In the genomic region with DNA sequence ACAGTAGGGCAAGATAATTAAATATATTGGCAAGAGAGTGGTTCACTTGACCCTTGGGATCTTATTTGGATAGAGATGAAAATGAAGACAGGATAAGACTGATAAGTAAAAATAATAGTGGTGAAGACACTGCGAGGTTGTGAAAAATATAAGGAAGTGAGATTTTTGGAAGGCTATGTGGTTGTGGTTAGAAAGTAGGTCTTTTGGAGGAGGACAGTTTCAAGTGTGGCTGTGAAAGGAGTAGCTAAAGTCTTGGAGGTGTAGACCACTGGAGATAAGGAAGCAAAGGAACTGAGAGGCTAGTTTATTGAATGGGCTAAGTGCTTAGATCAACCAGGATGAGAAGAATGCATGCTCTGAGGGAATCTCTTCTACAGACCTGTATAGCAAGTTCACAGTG, we compare ENCODE assay signal across 18 cellular contexts. TPM values are rescaled to one million over a fixed set of nuclear protein-coding genes. Genes with fewer than 3 reads are reported as not detected.
DNase-seq lines count a peak whose midpoint lies in the region; ATAC-seq and TF ChIP-seq lines count a peak whose summit lies in the region.
"Had no signal": no experiment of that assay in that cellular context is flagged by ENCODE, and none has a peak within 500 bp of the region (broad histone marks: within the 10 kb centered on the region; RNA-seq: fewer than 3 reads in every experiment).

No MANE protein-coding gene starts in this region.

- H3K27ac Mint-ChIP-seq in naive thymus-derived CD4-positive, alpha-beta T cell = no peak overlapping the region
- H3K27ac Mint-ChIP-seq in activated naive CD4-positive, alpha-beta T cell treated with anti-CD3 and anti-CD28 coated beads, Interleukin-2, amount 10 ng/mL, durations not matched to agents 7 days and 5 days = no peak overlapping the region
- H3K27ac Mint-ChIP-seq in activated CD4-positive, alpha-beta T cell treated with anti-CD3 and anti-CD28 coated beads, Interleukin-2, amount 10 ng/mL, durations not matched to agents 7 days and 5 days = no peak overlapping the region
- no peak overlapping the region for H3K27ac Mint-ChIP-seq in CD8-positive, alpha-beta T cell
- H3K27ac Mint-ChIP-seq: activated naive CD4-positive, alpha-beta T cell treated with anti-CD3 and anti-CD28 coated beads for 36 hours; CD4-positive, alpha-beta T cell had no signal

- H3K4me1 ChIP-seq in naive thymus-derived CD4-positive, alpha-beta T cell (ENCODE audit: control insufficient read depth in 2 of 2, insufficient read depth in 2 of 2, low read length in 2 of 2) = no peaks in the 10 kb centered on the region
- H3K4me1 ChIP-seq in CD8-positive, alpha-beta T cell (ENCODE audit: insufficient read depth, low read length) = no peaks in the 10 kb centered on the region
- H3K4me1 ChIP-seq: tibial nerve had no signal

- ATAC-seq in GM19351 (IDR thresholded peaks at IDR 0.05; ENCODE audit: unreplicated experiment) (peak; percentile 83), HG02981 (IDR thresholded peaks at IDR 0.05; ENCODE audit: unreplicated experiment) (peak; percentile 60)
- ATAC-seq in naive thymus-derived CD4-positive, alpha-beta T cell = peak; percentile 34
- ATAC-seq in CD8-positive, alpha-beta T cell = no peak
- ATAC-seq: Panc1 had no signal

- no peaks in the 10 kb centered on the region for H3K27me3 ChIP-seq in naive thymus-derived CD4-positive, alpha-beta T cell (ENCODE audit: control insufficient read depth in 2 of 2, insufficient read depth in 2 of 2, low read length in 2 of 2)
- H3K27me3 ChIP-seq in CD8-positive, alpha-beta T cell (ENCODE audit: insufficient read depth, low read length) = no peaks in the 10 kb centered on the region
- H3K27me3 ChIP-seq: tibial nerve had no signal

- no peaks in the 10 kb centered on the region for H3K36me3 ChIP-seq in naive thymus-derived CD4-positive, alpha-beta T cell (ENCODE audit: control insufficient read depth in 2 of 3, insufficient read depth in 3 of 3, low read length in 3 of 3)
- no peaks in the 10 kb centered on the region for H3K36me3 ChIP-seq in CD8-positive, alpha-beta T cell (ENCODE audit: insufficient read depth, low read length)
- H3K36me3 ChIP-seq: tibial nerve had no signal

- no peaks in the 10 kb centered on the region for H3K9me3 Mint-ChIP-seq in naive thymus-derived CD4-positive, alpha-beta T cell
- no peaks in the 10 kb centered on the region for H3K9me3 Mint-ChIP-seq in activated naive CD4-positive, alpha-beta T cell treated with anti-CD3 and anti-CD28 coated beads, Interleukin-2, amount 10 ng/mL, durations not matched to agents 7 days and 5 days
- H3K9me3 Mint-ChIP-seq in activated CD4-positive, alpha-beta T cell treated with anti-CD3 and anti-CD28 coated beads, Interleukin-2, amount 10 ng/mL, durations not matched to agents 7 days and 5 days = no peaks in the 10 kb centered on the region
- no peaks in the 10 kb centered on the region for H3K9me3 Mint-ChIP-seq in CD8-positive, alpha-beta T cell
- H3K9me3 Mint-ChIP-seq: activated naive CD4-positive, alpha-beta T cell treated with anti-CD3 and anti-CD28 coated beads for 36 hours; CD4-positive, alpha-beta T cell had no signal

- POLR2A ChIA-PET in naive thymus-derived CD4-positive, alpha-beta T cell (lab: Charles Lee) = interaction anchor here (0.6 to 0.7 kb wide), 2 partner anchors 10 to 649 kb away, joined by 6 to 11 read pairs; no protein-coding TSS in a partner anchor
- POLR2A ChIA-PET in activated CD4-positive, alpha-beta T cell treated with anti-CD3 and anti-CD28 coated beads, Interleukin-2, amount 10 ng/mL, durations not matched to agents 7 days and 5 days (lab: Charles Lee) = no interaction called here
- POLR2A ChIA-PET in CD8-positive, alpha-beta T cell (lab: Charles Lee) = interaction anchor here (0.6 kb wide), 2 partner anchors 10 to 620 kb away, joined by 3 read pairs; no protein-coding TSS in a partner anchor

- intact Hi-C loops in naive thymus-derived CD4-positive, alpha-beta T cell (cut with micrococcal nuclease) = no loop called here
- intact Hi-C loops in CD8-positive, alpha-beta T cell (cut with DNase I, micrococcal nuclease) = no loop called here

- no peak for TF ChIP-seq CTCF in CD8-positive, alpha-beta T cell (IDR thresholded peaks at IDR 0.05)

- DNase-seq in NAMALWA (ENCODE audit: low spot score) = peak; percentile 35
- no peak for DNase-seq in naive thymus-derived CD4-positive, alpha-beta T cell
- no peak for DNase-seq in activated naive CD4-positive, alpha-beta T cell treated with anti-CD3 and anti-CD28 coated beads, Interleukin-2, amount 10 ng/mL, durations not matched to agents 7 days and 5 days
- no peak for DNase-seq in activated CD4-positive, alpha-beta T cell treated with anti-CD3 and anti-CD28 coated beads, Interleukin-2, amount 10 ng/mL, durations not matched to agents 7 days and 5 days
- DNase-seq in amniotic stem cell (lab: John Stamatoyannopoulos, UW) = no peak
- DNase-seq in CD8-positive, alpha-beta T cell = no peak
- DNase-seq: activated naive CD4-positive, alpha-beta T cell treated with anti-CD3 and anti-CD28 coated beads for 36 hours; CD4-positive, alpha-beta T cell; central memory CD4-positive, alpha-beta T cell; hippocampal formation; NCI-H2081 treated with DMSO at 0.1 percent for 48 hours had no signal

- H3K4me1 Mint-ChIP-seq in naive thymus-derived CD4-positive, alpha-beta T cell = peaks cover 0 to 15% (median 9%) of the 10 kb centered on the region in 7 donors
- H3K4me1 Mint-ChIP-seq in activated naive CD4-positive, alpha-beta T cell treated with anti-CD3 and anti-CD28 coated beads, Interleukin-2, amount 10 ng/mL, durations not matched to agents 7 days and 5 days = peaks cover 4% of the 10 kb centered on the region
- H3K4me1 Mint-ChIP-seq in activated CD4-positive, alpha-beta T cell treated with anti-CD3 and anti-CD28 coated beads, Interleukin-2, amount 10 ng/mL, durations not matched to agents 7 days and 5 days = peaks cover 4% of the 10 kb centered on the region
- H3K4me1 Mint-ChIP-seq in CD8-positive, alpha-beta T cell (ENCODE audit: low read depth) = peaks cover 12% of the 10 kb centered on the region

- H3K4me3 Mint-ChIP-seq in naive thymus-derived CD4-positive, alpha-beta T cell = no peak overlapping the region
- H3K4me3 Mint-ChIP-seq in activated naive CD4-positive, alpha-beta T cell treated with anti-CD3 and anti-CD28 coated beads, Interleukin-2, amount 10 ng/mL, durations not matched to agents 7 days and 5 days = no peak overlapping the region
- no peak overlapping the region for H3K4me3 Mint-ChIP-seq in activated CD4-positive, alpha-beta T cell treated with anti-CD3 and anti-CD28 coated beads, Interleukin-2, amount 10 ng/mL, durations not matched to agents 7 days and 5 days
- no peak overlapping the region for H3K4me3 Mint-ChIP-seq in CD8-positive, alpha-beta T cell
- H3K4me3 Mint-ChIP-seq: activated naive CD4-positive, alpha-beta T cell treated with anti-CD3 and anti-CD28 coated beads for 36 hours; CD4-positive, alpha-beta T cell had no signal

- H3K27ac ChIP-seq in naive thymus-derived CD4-positive, alpha-beta T cell (ENCODE audit: low read depth, low read length) = no peak overlapping the region
- no peak overlapping the region for H3K27ac ChIP-seq in CD8-positive, alpha-beta T cell (ENCODE audit: low read depth, low read length)
- H3K27ac ChIP-seq: epithelial cell of prostate, KMS-11, tibial nerve had no signal

- CTCF ChIA-PET in naive thymus-derived CD4-positive, alpha-beta T cell (lab: Charles Lee) = no interaction called here
- CTCF ChIA-PET in activated naive CD4-positive, alpha-beta T cell treated with anti-CD3 and anti-CD28 coated beads, Interleukin-2, amount 10 ng/mL, durations not matched to agents 7 days and 5 days (lab: Charles Lee) = interaction anchor here (0.8 to 1.1 kb wide), 2 partner anchors 103 to 179 kb away, joined by 3 read pairs; no protein-coding TSS in a partner anchor
- CTCF ChIA-PET in activated CD4-positive, alpha-beta T cell treated with anti-CD3 and anti-CD28 coated beads, Interleukin-2, amount 10 ng/mL, durations not matched to agents 7 days and 5 days (lab: Charles Lee) = interaction anchor here (0.6 kb wide), 2 partner anchors 46 to 204 kb away, joined by 3 read pairs; no protein-coding TSS in a partner anchor
- CTCF ChIA-PET in CD8-positive, alpha-beta T cell (lab: Charles Lee) = no interaction called here

- H3K4me3 ChIP-seq in naive thymus-derived CD4-positive, alpha-beta T cell (ENCODE audit: low read length) = no peak overlapping the region
- no peak overlapping the region for H3K4me3 ChIP-seq in CD8-positive, alpha-beta T cell (ENCODE audit: low read depth, low read length)
- H3K4me3 ChIP-seq: lung, tibial nerve had no signal

- H3K9me3 ChIP-seq in naive thymus-derived CD4-positive, alpha-beta T cell (ENCODE audit: control insufficient read depth in 2 of 3, low read length in 3 of 3) = no peaks in the 10 kb centered on the region
- H3K9me3 ChIP-seq in CD8-positive, alpha-beta T cell (ENCODE audit: low read length) = no peaks in the 10 kb centered on the region
- H3K9me3 ChIP-seq: tibial nerve had no signal

- no peaks in the 10 kb centered on the region for H3K27me3 Mint-ChIP-seq in naive thymus-derived CD4-positive, alpha-beta T cell
- no peaks in the 10 kb centered on the region for H3K27me3 Mint-ChIP-seq in activated naive CD4-positive, alpha-beta T cell treated with anti-CD3 and anti-CD28 coated beads, Interleukin-2, amount 10 ng/mL, durations not matched to agents 7 days and 5 days
- no peaks in the 10 kb centered on the region for H3K27me3 Mint-ChIP-seq in activated CD4-positive, alpha-beta T cell treated with anti-CD3 and anti-CD28 coated beads, Interleukin-2, amount 10 ng/mL, durations not matched to agents 7 days and 5 days
- H3K27me3 Mint-ChIP-seq in CD8-positive, alpha-beta T cell (ENCODE audit: low read depth) = no peaks in the 10 kb centered on the region
- H3K27me3 Mint-ChIP-seq: CD4-positive, alpha-beta T cell had no signal

- H3K36me3 Mint-ChIP-seq in naive thymus-derived CD4-positive, alpha-beta T cell = peaks cover 3 to 27% (median 14%) of the 10 kb centered on the region in 5 donors
- peaks cover 26% of the 10 kb centered on the region for H3K36me3 Mint-ChIP-seq in activated naive CD4-positive, alpha-beta T cell treated with anti-CD3 and anti-CD28 coated beads, Interleukin-2, amount 10 ng/mL, durations not matched to agents 7 days and 5 days
- peaks cover 33% of the 10 kb centered on the region for H3K36me3 Mint-ChIP-seq in activated CD4-positive, alpha-beta T cell treated with anti-CD3 and anti-CD28 coated beads, Interleukin-2, amount 10 ng/mL, durations not matched to agents 7 days and 5 days (ENCODE audit: low read depth)
- peaks cover 34% of the 10 kb centered on the region for H3K36me3 Mint-ChIP-seq in CD8-positive, alpha-beta T cell

RNA-seq across cellular contexts. Expression of gene MIOS, which starts 11.2 kb away (rescaled TPM):
- 10 to 100 TPM; 24.3 to 31.7 (median 28.7) TPM for total RNA-seq in naive thymus-derived CD4-positive, alpha-beta T cell
- polyA plus RNA-seq in naive thymus-derived CD4-positive, alpha-beta T cell = 10 to 100 TPM; 15.6 to 21.6 TPM
- total RNA-seq in activated CD4-positive, alpha-beta T cell treated with anti-CD3 and anti-CD28 coated beads, Interleukin-2, amount 10 ng/mL, durations not matched to agents 7 days and 5 days = 10 to 100 TPM; 24.8 to 25.4 TPM
- 10 to 100 TPM; 35.1 to 36.8 TPM for total RNA-seq in CD8-positive, alpha-beta T cell

RNA-seq across cellular contexts. Expression of gene COL28A1, which starts 42.2 kb away (rescaled TPM):
- under 1 TPM in 4 of 5 experiments, not detected in 1; 0.24 to 0.49 (median 0.41) TPM for total RNA-seq in naive thymus-derived CD4-positive, alpha-beta T cell
- under 1 TPM in 1 of 2 donors, not detected in 1; 0.12 TPM for polyA plus RNA-seq in naive thymus-derived CD4-positive, alpha-beta T cell
- total RNA-seq in activated CD4-positive, alpha-beta T cell treated with anti-CD3 and anti-CD28 coated beads, Interleukin-2, amount 10 ng/mL, durations not matched to agents 7 days and 5 days = not detected
- total RNA-seq in CD8-positive, alpha-beta T cell = under 1 TPM; 0.16 to 0.36 TPM
- total RNA-seq: activated naive CD4-positive, alpha-beta T cell treated with anti-CD3 and anti-CD28 coated beads for 36 hours had no signal

Comparison
In these comparisons a context has a peak if more than half of its experiments do, and no peak if none do; other contexts are left out.
1. CTCF ChIA-PET loops: an anchor here in activated naive CD4-positive, alpha-beta T cell treated with anti-CD3 and anti-CD28 coated beads, Interleukin-2, amount 10 ng/mL, durations not matched to agents 7 days and 5 days (0.8 to 1.1 kb wide) and activated CD4-positive, alpha-beta T cell treated with anti-CD3 and anti-CD28 coated beads, Interleukin-2, amount 10 ng/mL, durations not matched to agents 7 days and 5 days (0.6 kb wide); none called in naive thymus-derived CD4-positive, alpha-beta T cell and CD8-positive, alpha-beta T cell.